Comparison of ENCODE assay signal across 37 cellular contexts in the genomic region with DNA sequence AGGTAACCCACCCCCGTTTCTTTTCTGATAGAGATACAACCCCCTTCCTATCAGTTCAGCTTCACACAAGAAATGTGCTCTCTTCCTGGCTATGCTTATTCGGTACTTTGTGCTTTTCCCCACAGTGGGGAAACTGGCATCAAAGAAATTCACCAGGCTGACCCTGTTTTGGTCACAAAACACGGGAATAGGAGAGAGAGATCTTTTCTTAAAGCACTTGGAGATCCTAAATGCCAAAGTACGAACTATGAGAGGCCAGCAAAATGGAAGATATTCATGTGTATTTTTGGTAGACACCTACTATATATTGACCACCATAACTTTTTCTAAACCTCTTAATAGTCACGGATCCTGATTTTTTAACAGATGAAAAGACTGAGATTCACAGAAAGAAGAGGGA. TPM values are rescaled to one million over a fixed set of nuclear protein-coding genes. Genes with fewer than 3 reads are reported as not detected.
"Had no signal": no experiment of that assay in that cellular context is flagged by ENCODE, and none has a peak within 500 bp of the region (broad histone marks: within the 10 kb centered on the region; RNA-seq: fewer than 3 reads in every experiment).

No MANE protein-coding gene starts in this region.

- H3K36me3 ChIP-seq: adrenal gland, esophagus muscularis mucosa, gastrocnemius medialis, heart left ventricle had no signal

- H3K4me1 ChIP-seq: body of pancreas, esophagus muscularis mucosa, foreskin keratinocyte, gastrocnemius medialis had no signal

- H3K9me3 ChIP-seq: adrenal gland, body of pancreas, esophagus muscularis mucosa, gastrocnemius medialis had no signal

- ATAC-seq: activated CD4-positive, CD25-positive, alpha-beta regulatory T cell treated with anti-CD3 and anti-CD28 coated beads, Interleukin-2, amount 50 U/mL, for 24 hours; activated CD8-positive, alpha-beta memory T cell treated with anti-CD3 and anti-CD28 coated beads, Interleukin-2, amount 10 ng/mL, durations not matched to agents 7 days and 5 days; activated CD8-positive, alpha-beta T cell treated with anti-CD3 and anti-CD28 coated beads, Interleukin-2, amount 10 ng/mL, durations not matched to agents 7 days and 5 days; activated naive CD8-positive, alpha-beta T cell treated with anti-CD3 and anti-CD28 coated beads, Interleukin-2, amount 50 U/mL, for 24 hours; body of pancreas; effector memory CD8-positive, alpha-beta T cell; foreskin keratinocyte; gastrocnemius medialis; heart left ventricle; T-helper 17 cell had no signal

- H3K27ac ChIP-seq: adrenal gland, body of pancreas, esophagus muscularis mucosa, foreskin keratinocyte, gastrocnemius medialis, heart left ventricle, VCaP had no signal

- H3K27me3 ChIP-seq: adrenal gland, body of pancreas, esophagus muscularis mucosa, foreskin keratinocyte, gastrocnemius medialis, heart left ventricle had no signal

- H3K4me3 ChIP-seq: adrenal gland, body of pancreas, esophagus muscularis mucosa, gastrocnemius medialis, heart left ventricle had no signal

- FAIRE-seq: colon had no signal

- DNase-seq: activated B cell treated with CpG ODN at 0.5 μM for 24 hours; activated CD4-positive, alpha-beta memory T cell treated with anti-CD3 and anti-CD28 coated beads for 36 hours; activated CD4-positive, alpha-beta T cell treated with anti-CD3 and anti-CD28 coated beads for 48 hours; activated CD8-positive, alpha-beta memory T cell treated with anti-CD3 and anti-CD28 coated beads, Interleukin-2, amount 10 ng/mL, durations not matched to agents 7 days and 5 days; activated CD8-positive, alpha-beta memory T cell treated with anti-CD3 and anti-CD28 coated beads, Interleukin-2, amount 50 U/mL, for 4 hours; activated CD8-positive, alpha-beta T cell treated with anti-CD3 and anti-CD28 coated beads, Interleukin-2, amount 10 ng/mL, durations not matched to agents 7 days and 5 days; activated effector memory CD4-positive, alpha-beta T cell treated with anti-CD3 and anti-CD28 coated beads, Interleukin-2, amount 50 U/mL, for 16 hours; activated naive CD4-positive, alpha-beta T cell treated with anti-CD3 and anti-CD28 coated beads for 36 hours; activated naive CD8-positive, alpha-beta T cell treated with anti-CD3 and anti-CD28 coated beads for 36 hours; activated naive CD8-positive, alpha-beta T cell treated with anti-CD3 and anti-CD28 coated beads, Interleukin-2, amount 50 U/mL, for 24 hours; activated T-cell treated with anti-CD3 and anti-CD28 coated beads, Interleukin-2, amount 50 U/mL, for 1 hour; activated T-cell treated with anti-CD3 and anti-CD28 coated beads, Interleukin-2, amount 50 U/mL, for 48 hours; adrenal gland; amygdala; aorta; body of pancreas; caudate nucleus; cortex of kidney; dermis blood vessel endothelial cell; effector CD4-positive, alpha-beta T cell; effector memory CD8-positive, alpha-beta T cell; erythroblast; foreskin keratinocyte; gastrocnemius medialis; glutamatergic neuron; heart left ventricle; T-helper 1 cell; T-helper 17 cell; T1000 had no signal

RNA-seq across cellular contexts. Expression of a gene that starts 30.0 kb away (rescaled TPM):
- total RNA-seq: activated CD4-positive, alpha-beta memory T cell treated with anti-CD3 and anti-CD28 coated beads for 36 hours; activated CD8-positive, alpha-beta memory T cell treated with anti-CD3 and anti-CD28 coated beads for 36 hours; activated CD8-positive, alpha-beta memory T cell treated with anti-CD3 and anti-CD28 coated beads, Interleukin-2, amount 10 ng/mL, durations not matched to agents 7 days and 5 days; activated CD8-positive, alpha-beta T cell treated with anti-CD3 and anti-CD28 coated beads, Interleukin-2, amount 10 ng/mL, durations not matched to agents 7 days and 5 days; activated naive CD4-positive, alpha-beta T cell treated with anti-CD3 and anti-CD28 coated beads for 36 hours; activated naive CD8-positive, alpha-beta T cell treated with anti-CD3 and anti-CD28 coated beads for 36 hours; activated T-helper 1 cell treated with anti-CD3 and anti-CD28 coated beads, Interleukin-12 subunit alpha, Interleukin-12 subunit beta, Interleukin-2, Interleukin-4 antibody, amounts not matched to agents 30 ng/mL and 10 ng/mL and 1 ng/mL, durations not matched to agents 14 hours and 24 hours and 36 hours; activated T-helper 2 cell treated with anti-CD3 and anti-CD28 coated beads, Interferon-gamma antibody, Interleukin-2, Interleukin-4, amounts not matched to agents 10 μg/mL and 5 μg/mL and 100 μg/mL, durations not matched to agents 14 hours and 24 hours and 36 hours; aorta; chondrocyte; dermis blood vessel endothelial cell; esophagus muscularis mucosa; foreskin keratinocyte; gastrocnemius medialis; T-helper 17 cell had no signal
- polyA plus RNA-seq: foreskin keratinocyte had no signal
